ENCODE assay signal across 1 cellular context in genomic region chr19:6527893-6528543, GRCh38.
TF ChIP-seq lines count a peak whose summit lies in the region.

No MANE protein-coding gene starts in this region.

TF ChIP-seq in GM12878, 131 proteins besides CTCF, POLR2A, EP300 and RAD21 (continued from another document):
- TF ChIP-seq ZNF592 (IDR thresholded peaks at IDR 0.05) = no peak; the same call in 1 of the 2 replicates
- no peak for TF ChIP-seq ZBTB4 (CRISPR knock-in tag; IDR thresholded peaks at IDR 0.05)
- TF ChIP-seq, protein P1, sequence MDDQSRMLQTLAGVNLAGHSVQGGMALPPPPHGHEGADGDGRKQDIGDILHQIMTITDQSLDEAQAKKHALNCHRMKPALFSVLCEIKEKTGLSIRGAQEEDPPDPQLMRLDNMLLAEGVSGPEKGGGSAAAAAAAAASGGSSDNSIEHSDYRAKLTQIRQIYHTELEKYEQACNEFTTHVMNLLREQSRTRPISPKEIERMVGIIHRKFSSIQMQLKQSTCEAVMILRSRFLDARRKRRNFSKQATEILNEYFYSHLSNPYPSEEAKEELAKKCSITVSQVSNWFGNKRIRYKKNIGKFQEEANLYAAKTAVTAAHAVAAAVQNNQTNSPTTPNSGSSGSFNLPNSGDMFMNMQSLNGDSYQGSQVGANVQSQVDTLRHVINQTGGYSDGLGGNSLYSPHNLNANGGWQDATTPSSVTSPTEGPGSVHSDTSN (IDR thresholded peaks at IDR 0.05; ENCODE audit: insufficient replicate concordance, low read depth, low read length) = no peak
- TF ChIP-seq ATF7 (IDR thresholded peaks at IDR 0.05; ENCODE audit: low read depth) = peak; percentile 92
- TF ChIP-seq CBX3 (IDR thresholded peaks at IDR 0.05; ENCODE audit: borderline replicate concordance, low read depth) = no peak
- peak; percentile 54; the same call in 1 of the 2 replicates for TF ChIP-seq IRF4 (IDR thresholded peaks at IDR 0.05; ENCODE audit: low read depth, low read length)
- TF ChIP-seq TAF1 (IDR thresholded peaks at IDR 0.05; ENCODE audit: borderline replicate concordance, low read depth, low read length) = peak; percentile 52; the same call in 1 of the 2 replicates
- TF ChIP-seq RELB (IDR thresholded peaks at IDR 0.05; ENCODE audit: low read depth) = peak; percentile 97
- peak; percentile 92 for TF ChIP-seq MAX (IDR thresholded peaks at IDR 0.05; ENCODE audit: low read depth, low read length)
- TF ChIP-seq ZSCAN29 (IDR thresholded peaks at IDR 0.05) = no peak
- peak in 1 of 2 experiments; percentile 81; a peak in 2 of 4 replicates for TF ChIP-seq ETV6 (conservative IDR thresholded peaks at IDR 0.05 in 1 of 2, IDR thresholded peaks at IDR 0.05 in 1 of 2; ENCODE audit: borderline replicate concordance in 1 of 2, low read depth in 1 of 2)
- no peak for TF ChIP-seq NR2C2 (IDR thresholded peaks at IDR 0.05; ENCODE audit: borderline replicate concordance, control insufficient read depth, insufficient read length, low read depth)
- peak; percentile 48 for TF ChIP-seq CREM (IDR thresholded peaks at IDR 0.05; ENCODE audit: low read depth)
- no peak for TF ChIP-seq TCF12 (IDR thresholded peaks at IDR 0.05; ENCODE audit: low read depth, low read length)
- peak; percentile 79; the same call in 1 of the 2 replicates for TF ChIP-seq ZNF24 (IDR thresholded peaks at IDR 0.05)
